12 cellular contexts compared by ENCODE assay signal in genomic region chr21:43842742-43843141, GRCh38. TPM values are rescaled to one million over a fixed set of nuclear protein-coding genes. Genes with fewer than 3 reads are reported as not detected.
DNase-seq lines count a peak whose midpoint lies in the region; ATAC-seq, FAIRE-seq and TF ChIP-seq lines count a peak whose summit lies in the region.
"Had no signal": no experiment of that assay in that cellular context is flagged by ENCODE, and none has a peak within 500 bp of the region (broad histone marks: within the 10 kb centered on the region; RNA-seq: fewer than 3 reads in every experiment).

No MANE protein-coding gene starts in this region.

- no peak for TF ChIP-seq EP300 in K562 (IDR thresholded peaks at IDR 0.05; ENCODE audit: low read length)

- POLR2A ChIA-PET in K562 (lab: Yijun Ruan, JAX), result no interaction called here

- WGBS in K562 (ENCODE audit: insufficient coverage, low coverage, missing lambda C conversion rate), result 59% methylated on average over 2 of the region's 2 CpGs

- H3K27ac ChIP-seq in BLaER1 (no peak overlapping the region), K562 (ENCODE audit: extremely low read depth, low read depth, low read length) (no peak overlapping the region), SJCRH30 (no peak overlapping the region)
- H3K27ac ChIP-seq: C4-2B had no signal

- H3K4me3 ChIP-seq in BLaER1 (no peak overlapping the region), K562 (no peak overlapping the region), SJCRH30 (no peak overlapping the region)

- in situ Hi-C loops in K562 (cut with MboI), result no loop called here

- H3K9me3 ChIP-seq in BLaER1 (no peaks in the 10 kb centered on the region), K562 (replicated peaks; ENCODE audit: control insufficient read depth, insufficient read depth, low read depth, low read length) (no peaks in the 10 kb centered on the region), SJCRH30 (replicated peaks) (no peaks in the 10 kb centered on the region)

- CTCF ChIA-PET in K562 (lab: Yijun Ruan, JAX; ENCODE audit: low intra/inter-chr PET ratio), result no interaction called here

- H3K36me3 ChIP-seq in BLaER1, result no peaks in the 10 kb centered on the region
- no peaks in the 10 kb centered on the region for H3K36me3 ChIP-seq in K562 (ENCODE audit: control insufficient read depth, insufficient read depth, low read length)
- H3K36me3 ChIP-seq in SJCRH30, result no peaks in the 10 kb centered on the region

- intact Hi-C loops in K562 (cut with micrococcal nuclease), result no loop called here

- H3K27me3 ChIP-seq in BLaER1 (no peaks in the 10 kb centered on the region), K562 (ENCODE audit: control insufficient read depth in 2 of 2, insufficient read depth in 2 of 2, low read length in 2 of 2) (no peaks in the 10 kb centered on the region), SJCRH30 (no peaks in the 10 kb centered on the region; the same call in 1 of the 2 replicates)

- FAIRE-seq in GM12891 (lab: Jason Lieb, UNC) (peak; percentile 57), K562 (lab: Jason Lieb, UNC) (no peak)
- FAIRE-seq: frontal cortex had no signal

- H3K9ac ChIP-seq in BLaER1, result no peak overlapping the region
- no peak overlapping the region for H3K9ac ChIP-seq in K562 (ENCODE audit: insufficient read depth in 1 of 2, low read depth in 2 of 2, low read length in 2 of 2)

- no peak for TF ChIP-seq CTCF in K562 (IDR thresholded peaks at IDR 0.05 in 2 of 3, conservative IDR thresholded peaks at IDR 0.05 in 1 of 3; ENCODE audit: insufficient read depth in 2 of 3, low read depth in 1 of 3, low read length in 3 of 3)

- no TSS peak for BruUV-seq in K562 (replicated peaks; lab: Mats Ljungman, UMichigan)

- DNase-seq in GM12891 (ENCODE audit: insufficient read length, low spot score) (no peak), SIG-M5 treated with dmso at 0.1 percent for 504 hours (lab: John Stamatoyannopoulos, UW; ENCODE audit: unreplicated experiment) (peak; percentile 89), K562 (ENCODE audit: extremely low read depth in 1 of 4, low spot score in 3 of 4) (no peak), kidney glomerular epithelial cell (lab: John Stamatoyannopoulos, UW) (no peak), SJCRH30 (no peak), DMS153 treated with DMSO at 0.1 percent for 48 hours (lab: John Stamatoyannopoulos, UW; ENCODE audit: unreplicated experiment) (no peak)
- DNase-seq: NCI-H345, right cardiac atrium had no signal

- no peaks in the 10 kb centered on the region for H3K9me1 ChIP-seq in K562 (ENCODE audit: control insufficient read depth, insufficient read depth, low read length)

- no peak for TF ChIP-seq RAD21 in K562 (CRISPR knock-in tag; conservative IDR thresholded peaks at IDR 0.05 in 1 of 2, IDR thresholded peaks at IDR 0.05 in 1 of 2)

- H4K20me1 ChIP-seq in BLaER1, result no peaks in the 10 kb centered on the region
- H4K20me1 ChIP-seq in K562 (replicated peaks; ENCODE audit: control insufficient read depth, insufficient read depth, low read length), result no peaks in the 10 kb centered on the region

- H3K79me2 ChIP-seq in K562 (ENCODE audit: control insufficient read depth, insufficient read depth, low read length), result no peaks in the 10 kb centered on the region

- H2AFZ ChIP-seq in K562 (ENCODE audit: low read depth, low read length), result peak overlapping the region; percentile 41; the same call in 1 of the 2 replicates

- no peak for TF ChIP-seq POLR2A in GM12891 (IDR thresholded peaks at IDR 0.05; ENCODE audit: low read depth, low read length)
- no peak for TF ChIP-seq POLR2A in K562 (conservative IDR thresholded peaks at IDR 0.05)

- H3K4me1 ChIP-seq in BLaER1 (no peaks in the 10 kb centered on the region), K562 (replicated peaks in 1 of 2; ENCODE audit: control insufficient read depth in 2 of 2, insufficient read depth in 2 of 2, low read length in 2 of 2) (peaks cover 4 to 12% of the 10 kb centered on the region in 2 experiments; a peak in 3 of 5 replicates), SJCRH30 (no peaks in the 10 kb centered on the region)

- no peak for ATAC-seq in K562
- ATAC-seq in HG02678 (IDR thresholded peaks at IDR 0.05; ENCODE audit: unreplicated experiment), result no peak
- ATAC-seq: right cardiac atrium had no signal

- H3K4me2 ChIP-seq in BLaER1 (peak overlapping the region; percentile 18; the same call in 1 of the 2 replicates), K562 (ENCODE audit: insufficient read depth, low read length) (no peak overlapping the region)

TF ChIP-seq in GM12891, 5 proteins besides CTCF, POLR2A, EP300 and RAD21:
- TF ChIP-seq POU2F2 (IDR thresholded peaks at IDR 0.05; ENCODE audit: low read depth, low read length), result no peak
- no peak for TF ChIP-seq PAX5 (IDR thresholded peaks at IDR 0.05; ENCODE audit: insufficient read depth, low read length, severe bottlenecking)
- TF ChIP-seq TAF1 (IDR thresholded peaks at IDR 0.05; ENCODE audit: low read depth, low read length), result no peak
- no peak for TF ChIP-seq POLR2AphosphoS5 (IDR thresholded peaks at IDR 0.05; ENCODE audit: low read depth, low read length)
- no peak for TF ChIP-seq SPI1 (IDR thresholded peaks at IDR 0.05; ENCODE audit: low read depth, low read length)

TF ChIP-seq in K562, 482 proteins besides CTCF, POLR2A, EP300 and RAD21 (continues in another document):
- TF ChIP-seq RBM22 (IDR thresholded peaks at IDR 0.05; ENCODE audit: low read depth, low read length, poor library complexity, severe bottlenecking) (no peak), HDGF (IDR thresholded peaks at IDR 0.05) (no peak), BRF1 (IDR thresholded peaks at IDR 0.05; ENCODE audit: borderline replicate concordance, extremely low read depth, insufficient read length) (no peak), MEIS2 (IDR thresholded peaks at IDR 0.05; ENCODE audit: partially characterized antibody) (no peak), TAF1 (IDR thresholded peaks at IDR 0.05; ENCODE audit: control insufficient read depth, extremely low read depth, insufficient read depth, low read length, severe bottlenecking) (no peak), STAT5A (IDR thresholded peaks at IDR 0.05; ENCODE audit: borderline replicate concordance, low read length) (no peak), MCM2 (IDR thresholded peaks at IDR 0.05; ENCODE audit: low read depth) (no peak)
- TF ChIP-seq, protein P1, sequence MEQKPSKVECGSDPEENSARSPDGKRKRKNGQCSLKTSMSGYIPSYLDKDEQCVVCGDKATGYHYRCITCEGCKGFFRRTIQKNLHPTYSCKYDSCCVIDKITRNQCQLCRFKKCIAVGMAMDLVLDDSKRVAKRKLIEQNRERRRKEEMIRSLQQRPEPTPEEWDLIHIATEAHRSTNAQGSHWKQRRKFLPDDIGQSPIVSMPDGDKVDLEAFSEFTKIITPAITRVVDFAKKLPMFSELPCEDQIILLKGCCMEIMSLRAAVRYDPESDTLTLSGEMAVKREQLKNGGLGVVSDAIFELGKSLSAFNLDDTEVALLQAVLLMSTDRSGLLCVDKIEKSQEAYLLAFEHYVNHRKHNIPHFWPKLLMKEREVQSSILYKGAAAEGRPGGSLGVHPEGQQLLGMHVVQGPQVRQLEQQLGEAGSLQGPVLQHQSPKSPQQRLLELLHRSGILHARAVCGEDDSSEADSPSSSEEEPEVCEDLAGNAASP (IDR thresholded peaks at IDR 0.05), result no peak

RNA-seq across cellular contexts. Expression of gene AGPAT3, which starts 22.3 kb away (rescaled TPM):
- 36.9 TPM for polyA plus RNA-seq in GM12891 (2012; ENCODE audit: low read depth, missing spikeins)
- 91.3 and 152 TPM in 2 replicates for total RNA-seq in K562 (2011; cell fraction: chromatin; rRNA removed; ENCODE audit: low replicate concordance)
- 92.9 and 103 TPM in 2 replicates for total RNA-seq in K562 (2011; cell fraction: nucleolus; rRNA removed)
- 104 and 106 TPM in 2 replicates for total RNA-seq in K562 (2011; cell fraction: nucleoplasm; rRNA removed)
- total RNA-seq in K562 (2014; rRNA removed), result 41.3 and 50.4 TPM in 2 replicates
- 27.3 and 28.6 TPM in 2 replicates for total RNA-seq in K562 (2014; rRNA removed; fragmentation: Illumina TruSeq; extraction: Trizol)
- 33.7 and 35.7 TPM in 2 replicates for total RNA-seq in K562 (2015; rRNA removed; fragmentation: Illumina TruSeq; extraction: Trizol)
- 88.4 and 90.1 TPM in 2 replicates for total RNA-seq in K562 (2021)
- polyA plus RNA-seq in K562 (2011; rRNA removed), result 48.3 and 63.4 TPM in 2 replicates
- 66.5 and 76.4 TPM in 2 replicates for polyA plus RNA-seq in K562 (2011; cell fraction: cytosol; rRNA removed)
- 70.1 and 87.0 TPM in 2 replicates for polyA plus RNA-seq in K562 (2011; cell fraction: nucleus; rRNA removed)
- polyA plus RNA-seq in K562 (2012), result 42.6 and 65.7 TPM in 2 replicates
- polyA plus RNA-seq in K562 (2014; fragmentation: Illumina TruSeq; extraction: Trizol), result 33.2 and 48.4 TPM in 2 replicates
- polyA plus RNA-seq in K562 (2014; fragmentation: Nextera tagmentation; extraction: Ambion mirVana), result 1 to 10 TPM; 1.5 TPM
- 46.6 and 50.1 TPM in 2 replicates for polyA plus RNA-seq in K562 (2014; rRNA removed)
- polyA minus RNA-seq in K562 (2011; rRNA and poly(A)+ RNA removed), result 40.0 and 57.0 TPM in 2 replicates
- polyA minus RNA-seq in K562 (2011; cell fraction: cytosol; rRNA and poly(A)+ RNA removed), result 48.7 and 66.4 TPM in 2 replicates
- polyA minus RNA-seq in K562 (2011; cell fraction: nucleus; rRNA and poly(A)+ RNA removed), result 26.1 and 32.4 TPM in 2 replicates
- 16.4 and 18.3 TPM in 2 replicates for total RNA-seq in SJCRH30 (2014; rRNA removed; shearing (Covaris generic))

RNA-seq across cellular contexts. Expression of gene RRP1, which starts 53.4 kb away (rescaled TPM):
- polyA plus RNA-seq in GM12891 (2012; ENCODE audit: low read depth, missing spikeins), result 26.4 TPM
- total RNA-seq in K562 (2011; cell fraction: chromatin; rRNA removed; ENCODE audit: low replicate concordance), result 200 and 398 TPM in 2 replicates
- total RNA-seq in K562 (2011; cell fraction: nucleolus; rRNA removed), result 176 and 196 TPM in 2 replicates
- total RNA-seq in K562 (2011; cell fraction: nucleoplasm; rRNA removed), result 186 and 220 TPM in 2 replicates
- total RNA-seq in K562 (2014; rRNA removed), result 68.6 and 84.3 TPM in 2 replicates
- 40.5 and 48.5 TPM in 2 replicates for total RNA-seq in K562 (2014; rRNA removed; fragmentation: Illumina TruSeq; extraction: Trizol)
- total RNA-seq in K562 (2015; rRNA removed; fragmentation: Illumina TruSeq; extraction: Trizol), result 51.6 and 52.9 TPM in 2 replicates
- 89.1 and 105 TPM in 2 replicates for total RNA-seq in K562 (2021)
- 38.0 and 47.3 TPM in 2 replicates for polyA plus RNA-seq in K562 (2011; rRNA removed)
- 22.9 and 23.5 TPM in 2 replicates for polyA plus RNA-seq in K562 (2011; cell fraction: cytosol; rRNA removed)
- 233 and 286 TPM in 2 replicates for polyA plus RNA-seq in K562 (2011; cell fraction: nucleus; rRNA removed)
- 35.6 and 62.2 TPM in 2 replicates for polyA plus RNA-seq in K562 (2012)
- polyA plus RNA-seq in K562 (2014; fragmentation: Illumina TruSeq; extraction: Trizol), result 79.7 and 97.5 TPM in 2 replicates
- polyA plus RNA-seq in K562 (2014; fragmentation: Nextera tagmentation; extraction: Ambion mirVana), result 1 to 10 TPM in 1 of 2 experiments, under 1 TPM in 1; 0.89 to 1.8 TPM
- polyA plus RNA-seq in K562 (2014; rRNA removed), result 60.2 and 64.7 TPM in 2 replicates
- polyA minus RNA-seq in K562 (2011; rRNA and poly(A)+ RNA removed), result 23.9 and 28.6 TPM in 2 replicates
- polyA minus RNA-seq in K562 (2011; cell fraction: cytosol; rRNA and poly(A)+ RNA removed), result 20.8 and 22.0 TPM in 2 replicates
- polyA minus RNA-seq in K562 (2011; cell fraction: nucleus; rRNA and poly(A)+ RNA removed), result 66.5 and 104 TPM in 2 replicates
- total RNA-seq in SJCRH30 (2014; rRNA removed; shearing (Covaris generic)), result 33.5 and 36.2 TPM in 2 replicates
